In the genomic region with DNA sequence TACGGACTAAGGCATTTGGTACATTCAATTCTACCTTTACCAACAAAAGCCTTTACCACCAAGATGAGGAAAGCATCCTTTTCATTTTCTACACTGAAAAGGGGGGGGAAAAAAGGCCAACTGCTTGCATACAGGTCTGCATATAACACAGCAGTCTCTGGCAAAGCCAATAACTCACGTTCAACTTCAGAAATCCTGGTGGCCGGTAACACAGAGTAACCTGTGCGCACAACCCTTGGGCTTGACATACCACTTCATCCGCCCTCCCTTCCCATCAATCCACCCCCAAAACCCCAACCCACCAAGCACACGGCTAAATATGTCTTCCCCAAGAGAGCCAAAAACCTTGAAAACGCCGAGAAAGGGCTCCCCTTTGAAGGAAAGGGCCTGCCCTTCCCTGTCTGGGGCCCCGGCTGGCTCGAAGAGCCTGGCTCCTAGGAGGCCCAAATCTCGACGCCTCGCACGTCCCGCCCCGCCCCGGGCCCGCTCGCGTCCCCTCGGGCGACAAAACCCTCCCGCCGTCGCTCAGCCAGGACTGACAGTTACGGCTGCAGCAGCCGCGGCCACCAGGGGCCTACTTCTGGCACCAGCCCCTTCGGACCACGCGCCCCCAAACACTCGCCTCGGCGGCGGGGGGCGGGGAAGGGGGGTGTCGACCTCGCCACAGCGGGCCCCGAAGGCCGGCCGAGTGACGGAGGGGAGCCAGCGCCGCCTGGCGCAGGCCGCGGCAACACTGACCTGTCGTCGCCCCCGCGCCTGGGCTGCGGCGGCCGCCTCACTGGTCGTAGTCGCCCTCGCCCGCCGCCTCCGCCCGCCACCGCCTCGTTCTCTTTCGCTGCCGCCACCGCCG, we compare ENCODE assay signal across 8 cellular contexts. TPM values are rescaled to one million over a fixed set of nuclear protein-coding genes. Genes with fewer than 3 reads are reported as not detected.
DNase-seq lines count a peak whose midpoint lies in the region; ATAC-seq and TF ChIP-seq lines count a peak whose summit lies in the region.

No MANE protein-coding gene starts in this region.

- in situ Hi-C loops in ACHN (cut with HindIII; ENCODE audit: low pct_ligation_motif_present, low pct_unique_long_range_greater_than_20kb, low sequenced_read_pairs): no loop called here

- H3K4me1 ChIP-seq in NT2/D1 (ENCODE audit: insufficient read depth, insufficient read length): no peaks in the 10 kb centered on the region
- H3K4me1 ChIP-seq in stomach: peaks cover 18 to 56% (median 37%) of the 10 kb centered on the region in 4 donors

- H3K36me3 Mint-ChIP-seq in natural killer cell: no peaks in the 10 kb centered on the region

- no peaks in the 10 kb centered on the region for H3K27me3 ChIP-seq in NT2/D1 (ENCODE audit: insufficient read depth, insufficient read length)
- H3K27me3 ChIP-seq in stomach: no peaks in the 10 kb centered on the region

- H3K36me3 ChIP-seq in NT2/D1 (ENCODE audit: insufficient read depth, insufficient read length, low read length): no peaks in the 10 kb centered on the region
- no peaks in the 10 kb centered on the region for H3K36me3 ChIP-seq in stomach

- H3K9me3 ChIP-seq in NT2/D1 (ENCODE audit: insufficient read depth, low read length) (no peaks in the 10 kb centered on the region), stomach (no peaks in the 10 kb centered on the region)

- H3K9ac ChIP-seq in NT2/D1 (ENCODE audit: insufficient read length, low read depth): peak overlapping the region; percentile 99

- no peak for TF ChIP-seq POLR2A in stomach (IDR thresholded peaks at IDR 0.05)

- H3K27me3 Mint-ChIP-seq in natural killer cell (ENCODE audit: low read depth in 2 of 2): no peaks in the 10 kb centered on the region

- TF ChIP-seq EP300 in stomach (IDR thresholded peaks at IDR 0.05): no peak

- H3K9me3 Mint-ChIP-seq in natural killer cell: no peaks in the 10 kb centered on the region

- peak overlapping the region; percentile 94 for H3K4me3 Mint-ChIP-seq in natural killer cell

- ATAC-seq in GM18520 (IDR thresholded peaks at IDR 0.05; ENCODE audit: unreplicated experiment): peak; percentile 27
- ATAC-seq in HG03095 (IDR thresholded peaks at IDR 0.05; ENCODE audit: unreplicated experiment): peak; percentile 48
- peak; percentile 29 to 49 (median 40) for ATAC-seq in natural killer cell

- H3K4me3 ChIP-seq in NT2/D1 (ENCODE audit: insufficient read length, low read depth) (peak overlapping the region; percentile 82), stomach (peak overlapping the region; percentile 94 to 99 (median 98))

- TF ChIP-seq CTCF in natural killer cell (IDR thresholded peaks at IDR 0.05) (peak; percentile 40), stomach (IDR thresholded peaks at IDR 0.05) (peak in 1 of 7 experiments; percentile 18)

- H3K27ac Mint-ChIP-seq in natural killer cell: peak overlapping the region; percentile 87 to 88

- WGBS in stomach, 5 donors: 0 to 2% (median 1%) methylated on average over 7 to 68 of the region's 68 CpGs

- intact Hi-C loops in natural killer cell (cut with micrococcal nuclease): loop anchor here (10.0 kb wide), 1 partner anchor 483 kb away; the partner anchor contains the start of genes SNRPN and SNURF
- intact Hi-C loops in stomach (cut with DNase I; ENCODE audit: low total_unique reads): no loop called here

- H3K4me1 Mint-ChIP-seq in natural killer cell: peaks cover 40 to 42% of the 10 kb centered on the region in 2 donors

- DNase-seq in ACHN: peak; percentile 45
- peak; percentile 20 for DNase-seq in NT2/D1 (ENCODE audit: low read depth, low spot score)
- DNase-seq in activated T-helper 1 cell treated with Interleukin-2 at 50 U/mL for 16 hours (ENCODE audit: low read depth): peak; percentile 30
- peak; percentile 48 for DNase-seq in fibroblast of gingiva (ENCODE audit: low read depth)
- peak; percentile 65 for DNase-seq in natural killer cell
- peak; percentile 45 for DNase-seq in stomach

- H3K27ac ChIP-seq in stomach: peak overlapping the region; percentile 97 to 99 (median 98)

RNA-seq across cellular contexts. Expression of gene UBE3A, which starts 0.8 kb away (rescaled TPM):
- total RNA-seq in natural killer cell (100 to 1,000 TPM; 119 to 131 (median 122) TPM), stomach (100 to 1,000 TPM in 2 of 5 donors, 10 to 100 TPM in 3; 57.2 to 209 (median 63.8) TPM)
- polyA plus RNA-seq in stomach: 10 to 100 TPM; 11.0 to 20.2 (median 15.2) TPM

Comparison
In these comparisons a context has a peak if more than half of its experiments do, and no peak if none do; other contexts are left out.
1. Peak in every context shown above with its lines: DNase-seq, ATAC-seq, H3K4me3 ChIP-seq and H3K27ac ChIP-seq.